24 cellular contexts compared by ENCODE assay signal in genomic region chr9:112212926-112213325, GRCh38.
"Had no signal": no experiment of that assay in that cellular context is flagged by ENCODE, and none has a peak within 500 bp of the region (broad histone marks: within the 10 kb centered on the region; RNA-seq: fewer than 3 reads in every experiment).

No MANE protein-coding gene starts in this region.

- DNase-seq: dermis blood vessel endothelial cell; dorsolateral prefrontal cortex; effector CD4-positive, alpha-beta T cell; effector memory CD4-positive, alpha-beta T cell; foreskin keratinocyte; heart left ventricle; hypothalamus; immature natural killer cell; left cardiac atrium; left lung; left ventricle myocardium superior; mammary epithelial cell; mesendoderm; midbrain; naive thymus-derived CD4-positive, alpha-beta T cell had no signal

- H2AFZ ChIP-seq: hepatocyte had no signal

- H3K27ac ChIP-seq: coronary artery, dorsolateral prefrontal cortex, esophagus muscularis mucosa, foreskin keratinocyte, gastroesophageal sphincter, heart left ventricle, hepatocyte, left lung had no signal

- H3K27me3 ChIP-seq: dorsolateral prefrontal cortex, esophagus muscularis mucosa, foreskin keratinocyte, gastroesophageal sphincter, heart left ventricle, hepatocyte, left lung had no signal

- ATAC-seq: foreskin keratinocyte; gastroesophageal sphincter; heart left ventricle; left cardiac atrium; left lung; left ventricle myocardium superior; naive thymus-derived CD4-positive, alpha-beta T cell had no signal

- H3K79me2 ChIP-seq: hepatocyte had no signal

- H3K4me1 ChIP-seq: esophagus muscularis mucosa, foreskin keratinocyte, gastroesophageal sphincter, heart left ventricle, left lung had no signal

- FAIRE-seq: colon, endothelial cell of umbilical vein, frontal cortex, keratinocyte had no signal

- H3K4me2 ChIP-seq: hepatocyte had no signal

- H3K4me3 ChIP-seq: coronary artery, dorsolateral prefrontal cortex, esophagus muscularis mucosa, gastroesophageal sphincter, heart left ventricle, hepatocyte, left lung, lung had no signal
